Comparison of ENCODE assay signal across 1 cellular context in genomic region chr11:10378362-10378761, GRCh38.
TF ChIP-seq lines count a peak whose summit lies in the region.

No MANE protein-coding gene starts in this region.

TF ChIP-seq in IMR-90, 13 proteins besides CTCF, POLR2A, EP300 and RAD21 (continued from another document):
- TF ChIP-seq ELK1 (IDR thresholded peaks at IDR 0.05; ENCODE audit: borderline replicate concordance, low read depth, low read length) (no peak), MAFK (IDR thresholded peaks at IDR 0.05; ENCODE audit: low read depth, low read length) (no peak), SMC3 (IDR thresholded peaks at IDR 0.05; ENCODE audit: low read depth, low read length) (no peak), MXI1 (IDR thresholded peaks at IDR 0.05; ENCODE audit: borderline replicate concordance, low read depth, low read length) (no peak), FOS (IDR thresholded peaks at IDR 0.05; ENCODE audit: low read depth, low read length) (no peak), USF2 (IDR thresholded peaks at IDR 0.05; ENCODE audit: low read depth, low read length) (no peak), BHLHE40 (IDR thresholded peaks at IDR 0.05; ENCODE audit: low read depth, low read length) (no peak), NFE2L2 (IDR thresholded peaks at IDR 0.05; ENCODE audit: low read depth, low read length) (no peak), RFX5 (IDR thresholded peaks at IDR 0.05; ENCODE audit: low read depth, low read length) (no peak), CEBPB (IDR thresholded peaks at IDR 0.05; ENCODE audit: low read depth, low read length) (no peak), CHD1 (IDR thresholded peaks at IDR 0.05; ENCODE audit: low read depth, low read length) (no peak), MAZ (IDR thresholded peaks at IDR 0.05; ENCODE audit: borderline replicate concordance, low read depth, low read length) (no peak)
TF ChIP-seq in IMR-90: peak in this region for 0.
